20 cellular contexts compared by ENCODE assay signal in genomic region chr22:33038836-33039235, GRCh38. TPM values are rescaled to one million over a fixed set of nuclear protein-coding genes. Genes with fewer than 3 reads are reported as not detected.
"Had no signal": no experiment of that assay in that cellular context is flagged by ENCODE, and none has a peak within 500 bp of the region (broad histone marks: within the 10 kb centered on the region; RNA-seq: fewer than 3 reads in every experiment).

No MANE protein-coding gene starts in this region.

- H3K36me3 ChIP-seq: SJSA1 had no signal

- H3K4me1 ChIP-seq: SJSA1 had no signal

- DNase-seq: IMR-90, Karpas-422, KG1, MM.1S, NCI-H1092 treated with DMSO at 0.1 percent for 48 hours, NCI-H1436, NCI-H187, NCI-H2029 treated with DMSO at 0.1 percent for 48 hours, NCI-H2171, NCI-H226, NCI-H446, NCI-H510A, NCI-H524 treated with DMSO at 0.1 percent for 48 hours, NCI-H774, Right ventricle myocardium superior, RPMI8226, SIG-M5 had no signal

- H3K4me3 ChIP-seq: SJSA1, SK-N-MC had no signal

- H3K9me3 ChIP-seq: SJSA1 had no signal

- H3K27ac ChIP-seq: SJSA1, SK-N-MC had no signal

RNA-seq across cellular contexts. Expression of gene SYN3, which starts 19.3 kb away (rescaled TPM):
- total RNA-seq: HT-29, IMR-90, SJSA1 had no signal
- polyA plus RNA-seq: IMR-90 had no signal
